In the genomic region with DNA sequence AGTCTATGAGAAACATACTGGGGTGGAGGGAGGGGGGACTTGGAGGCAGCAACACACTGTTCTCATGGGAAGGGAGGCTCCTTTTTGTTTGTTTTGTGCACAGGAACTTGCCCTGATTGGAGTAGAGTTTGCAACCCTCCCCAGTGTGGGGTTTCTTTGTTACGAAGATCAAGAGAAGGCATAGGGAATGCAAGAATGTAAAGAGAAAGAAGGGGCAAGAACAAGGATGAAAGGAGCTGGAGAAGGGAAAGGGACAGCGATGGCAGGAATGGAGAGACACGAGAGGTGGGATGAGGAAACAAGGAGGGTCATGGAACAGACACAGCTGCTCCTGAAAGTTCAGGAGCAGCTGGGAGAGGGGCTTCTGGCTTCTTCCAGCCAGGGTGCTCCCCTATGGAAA, we compare ENCODE assay signal across 17 cellular contexts.
A peak's percentile ranks its signal among the peaks of the same experiment; 100 is the strongest.
DNase-seq lines count a peak whose midpoint lies in the region; ATAC-seq and TF ChIP-seq lines count a peak whose summit lies in the region.
"Had no signal": no experiment of that assay in that cellular context is flagged by ENCODE, and none has a peak within 500 bp of the region (broad histone marks: within the 10 kb centered on the region; RNA-seq: fewer than 3 reads in every experiment).

No MANE protein-coding gene starts in this region.

- peaks cover 14% of the 10 kb centered on the region for H3K4me1 Mint-ChIP-seq in glutamatergic neuron (ENCODE audit: low read depth, unreplicated experiment)

- ATAC-seq in right cardiac atrium (no peak), left ventricle myocardium superior (no peak), HG03442 (IDR thresholded peaks at IDR 0.05; ENCODE audit: unreplicated experiment) (no peak), GM18867 (IDR thresholded peaks at IDR 0.05; ENCODE audit: unreplicated experiment) (no peak)
- ATAC-seq: Panc1, Right ventricle myocardium inferior had no signal

- no peaks in the 10 kb centered on the region for H3K9me3 ChIP-seq in right cardiac atrium (ENCODE audit: control insufficient read depth, low read length)
- H3K9me3 ChIP-seq: BLaER1 had no signal

- H3K27ac Mint-ChIP-seq in glutamatergic neuron (ENCODE audit: unreplicated experiment), result no peak overlapping the region

- intact Hi-C loops in right cardiac atrium (cut with DNase I), result no loop called here
- intact Hi-C loops in left ventricle myocardium superior (cut with micrococcal nuclease), result no loop called here

- H3K27ac ChIP-seq in right cardiac atrium (ENCODE audit: low read length), result peak overlapping the region; percentile 36
- H3K27ac ChIP-seq: BLaER1, HL-60 had no signal

- H3K36me3 Mint-ChIP-seq in glutamatergic neuron (ENCODE audit: unreplicated experiment), result no peaks in the 10 kb centered on the region

- DNase-seq in right cardiac atrium, result no peak
- no peak for DNase-seq in left ventricle myocardium superior
- no peak for DNase-seq in glutamatergic neuron
- DNase-seq in left kidney (ENCODE audit: low read depth, low spot score), result peak; percentile 32
- no peak for DNase-seq in NCI-H524 (lab: John Stamatoyannopoulos, UW)
- DNase-seq in CD1c-positive myeloid dendritic cell (ENCODE audit: extremely low spot score), result no peak
- DNase-seq: 8988T, Karpas-422, MM.1S, NCI-H1105, NCI-H1694 treated with DMSO at 0.1 percent for 48 hours had no signal

- peak overlapping the region; percentile 55 for H3K4me3 Mint-ChIP-seq in glutamatergic neuron (ENCODE audit: unreplicated experiment)

- 53% methylated on average over 3 of the region's 3 CpGs for WGBS in right cardiac atrium

- H3K4me3 ChIP-seq in right cardiac atrium (ENCODE audit: low read length), result no peak overlapping the region
- H3K4me3 ChIP-seq: BLaER1 had no signal

- H3K9me3 Mint-ChIP-seq in glutamatergic neuron (ENCODE audit: unreplicated experiment), result no peaks in the 10 kb centered on the region

- no peak for TF ChIP-seq CTCF in glutamatergic neuron (IDR thresholded peaks at IDR 0.05; ENCODE audit: partially characterized antibody, unreplicated experiment)

- no peaks in the 10 kb centered on the region for H3K27me3 ChIP-seq in right cardiac atrium (ENCODE audit: control insufficient read depth, insufficient read depth)
- H3K27me3 ChIP-seq: BLaER1 had no signal

- peaks cover 2% of the 10 kb centered on the region for H3K4me1 ChIP-seq in right cardiac atrium (ENCODE audit: control insufficient read depth, insufficient read depth, low read length)
- H3K4me1 ChIP-seq: BLaER1 had no signal

- H3K27me3 Mint-ChIP-seq in glutamatergic neuron (ENCODE audit: unreplicated experiment), result no peaks in the 10 kb centered on the region
